Comparison of ENCODE assay signal across 10 cellular contexts in genomic region chr4:38071801-38072567, GRCh38.
A peak's percentile ranks its signal among the peaks of the same experiment; 100 is the strongest.
DNase-seq lines count a peak whose midpoint lies in the region; ATAC-seq and TF ChIP-seq lines count a peak whose summit lies in the region.
"Had no signal": no experiment of that assay in that cellular context is flagged by ENCODE, and none has a peak within 500 bp of the region (broad histone marks: within the 10 kb centered on the region; RNA-seq: fewer than 3 reads in every experiment).

No MANE protein-coding gene starts in this region.

- no peak for ATAC-seq in GM21390 (IDR thresholded peaks at IDR 0.05; ENCODE audit: unreplicated experiment)
- no peak for ATAC-seq in stimulated activated memory B cell treated with anti-CD40 and anti-IgM and Interleukin-4, amounts not matched to agents 10 μg/mL and 1 μg/mL and 100 μg/mL, for 72 hours

- H3K4me3 Mint-ChIP-seq in stimulated activated memory B cell treated with anti-CD40 and anti-IgM and Interleukin-4, amounts not matched to agents 10 μg/mL and 1 μg/mL and 100 μg/mL, for 72 hours = no peak overlapping the region
- H3K4me3 Mint-ChIP-seq: T-helper 1 cell treated with Interleukin-12 subunit alpha and Interleukin-12 subunit beta and Interleukin-4 antibody, amounts not matched to agents 30 μg/mL and 1 μg/mL, for 36 hours had no signal

- H3K36me3 Mint-ChIP-seq in stimulated activated memory B cell treated with anti-CD40 and anti-IgM and Interleukin-4, amounts not matched to agents 10 μg/mL and 1 μg/mL and 100 μg/mL, for 72 hours = peaks cover 83% of the 10 kb centered on the region

- H3K4me3 ChIP-seq in cardiac fibroblast (replicated peaks in 1 of 2; ENCODE audit: low read depth in 2 of 2, low read length in 2 of 2) = no peak overlapping the region
- H3K4me3 ChIP-seq: MG63 had no signal

- H3K4me1 Mint-ChIP-seq in stimulated activated memory B cell treated with anti-CD40 and anti-IgM and Interleukin-4, amounts not matched to agents 10 μg/mL and 1 μg/mL and 100 μg/mL, for 72 hours = peaks cover 24% of the 10 kb centered on the region

- H3K27ac Mint-ChIP-seq in stimulated activated memory B cell treated with anti-CD40 and anti-IgM and Interleukin-4, amounts not matched to agents 10 μg/mL and 1 μg/mL and 100 μg/mL, for 72 hours = no peak overlapping the region

- no peaks in the 10 kb centered on the region for H3K27me3 Mint-ChIP-seq in stimulated activated memory B cell treated with anti-CD40 and anti-IgM and Interleukin-4, amounts not matched to agents 10 μg/mL and 1 μg/mL and 100 μg/mL, for 72 hours

- TF ChIP-seq CTCF in cardiac fibroblast (IDR thresholded peaks at IDR 0.05; ENCODE audit: low read depth, low read length) = no peak

- H3K9me3 Mint-ChIP-seq in stimulated activated memory B cell treated with anti-CD40 and anti-IgM and Interleukin-4, amounts not matched to agents 10 μg/mL and 1 μg/mL and 100 μg/mL, for 72 hours = no peaks in the 10 kb centered on the region
- H3K9me3 Mint-ChIP-seq: T-helper 1 cell treated with Interleukin-12 subunit alpha and Interleukin-12 subunit beta and Interleukin-4 antibody, amounts not matched to agents 30 μg/mL and 1 μg/mL, for 36 hours had no signal

- peak; percentile 71 to 75 for DNase-seq in AML-193 (lab: John Stamatoyannopoulos, UW)
- DNase-seq in Kasumi-1 (lab: John Stamatoyannopoulos, UW) = peak; percentile 28 to 63
- peak; percentile 54 to 67 for DNase-seq in cardiac fibroblast (ENCODE audit: low read depth in 2 of 2)
- peak; percentile 8 to 39 for DNase-seq in lung microvascular endothelial cell (ENCODE audit: low read depth in 2 of 2)
- no peak for DNase-seq in putamen (ENCODE audit: low spot score)
- no peak for DNase-seq in 8988T
- DNase-seq: MG63 had no signal

Comparison
In these comparisons a context has a peak if more than half of its experiments do, and no peak if none do; other contexts are left out.
1. DNase-seq: peak in AML-193 (2 of 2), Kasumi-1 (2 of 2), cardiac fibroblast (2 of 2) and lung microvascular endothelial cell (2 of 2); none in putamen (single experiment) and 8988T (single experiment).